In genomic region chr1:18557621-18558465, GRCh38 we compare ENCODE assay signal across 9 cellular contexts.
A peak's percentile ranks its signal among the peaks of the same experiment; 100 is the strongest.
DNase-seq lines count a peak whose midpoint lies in the region; ATAC-seq and TF ChIP-seq lines count a peak whose summit lies in the region.
"Had no signal": no experiment of that assay in that cellular context is flagged by ENCODE, and none has a peak within 500 bp of the region (broad histone marks: within the 10 kb centered on the region; RNA-seq: fewer than 3 reads in every experiment).

No MANE protein-coding gene starts in this region.

- no peaks in the 10 kb centered on the region for H3K4me1 ChIP-seq in MM.1S (ENCODE audit: low read length)

- DNase-seq in DMS53 treated with DMSO at 0.1 percent for 48 hours (lab: John Stamatoyannopoulos, UW; ENCODE audit: unreplicated experiment) (peak; percentile 5), NCI-H2227 (lab: John Stamatoyannopoulos, UW; ENCODE audit: unreplicated experiment) (peak; percentile 88), dorsolateral prefrontal cortex (peak; percentile 32 to 87 (median 77)), nucleus accumbens (lab: John Stamatoyannopoulos, UW) (peak in 47 of 56 donors; percentile 5 to 87 (median 56)), MM.1S (no peak)
- DNase-seq: SHP77 had no signal

- no peaks in the 10 kb centered on the region for H3K36me3 ChIP-seq in MM.1S (replicated peaks; ENCODE audit: insufficient read depth, low read length)

- H3K27ac ChIP-seq in dorsolateral prefrontal cortex (peak overlapping the region in 6 of 59 donors; percentile 4 to 62 (median 35)), MM.1S (ENCODE audit: low read length) (no peak overlapping the region)

- H2AFZ ChIP-seq in MM.1S (ENCODE audit: low read length) = no peak overlapping the region

- TF ChIP-seq CTCF in dorsolateral prefrontal cortex (IDR thresholded peaks at IDR 0.05 in 54 of 56, conservative IDR thresholded peaks at IDR 0.05 in 2 of 56; ENCODE audit: low read depth in 1 of 56, partially characterized antibody in 56 of 56) = no peak
- no peak for TF ChIP-seq CTCF in MM.1S (IDR thresholded peaks at IDR 0.05; ENCODE audit: low read length)

- H3K9ac ChIP-seq in MM.1S (ENCODE audit: low read length) = no peak overlapping the region

- no peaks in the 10 kb centered on the region for H4K20me1 ChIP-seq in MM.1S (ENCODE audit: insufficient read depth, low read length)

- no peaks in the 10 kb centered on the region for H3K9me3 ChIP-seq in MM.1S (replicated peaks; ENCODE audit: insufficient read depth, low read length)

- no peaks in the 10 kb centered on the region for H3F3A ChIP-seq in MM.1S (ENCODE audit: insufficient read depth, low read length)

- peak overlapping the region in 32 of 59 donors; percentile 1 to 51 (median 18) for H3K4me3 ChIP-seq in dorsolateral prefrontal cortex
- H3K4me3 ChIP-seq in MM.1S (ENCODE audit: low read length) = no peak overlapping the region

- H3K4me2 ChIP-seq in MM.1S (ENCODE audit: low read depth, low read length) = no peak overlapping the region

- ATAC-seq in GM18873 (IDR thresholded peaks at IDR 0.05; ENCODE audit: low FRiP score, unreplicated experiment) (no peak), GM19328 (IDR thresholded peaks at IDR 0.05; ENCODE audit: unreplicated experiment) (no peak), HG03342 (IDR thresholded peaks at IDR 0.05; ENCODE audit: unreplicated experiment) (no peak)

- no peaks in the 10 kb centered on the region for H3K79me2 ChIP-seq in MM.1S (ENCODE audit: low read length)

- H3K9me2 ChIP-seq in MM.1S (replicated peaks; ENCODE audit: insufficient read depth, low read length) = no peaks in the 10 kb centered on the region

- peaks cover 0 to 54% (median 5%) of the 10 kb centered on the region in 45 donors for H3K27me3 ChIP-seq in dorsolateral prefrontal cortex
- H3K27me3 ChIP-seq in MM.1S (replicated peaks; ENCODE audit: insufficient read depth, low read length) = peaks cover 92% of the 10 kb centered on the region

- intact Hi-C loops in dorsolateral prefrontal cortex (cut with DNase I) = no loop called here
